In genomic region chr3:197586181-197586580, GRCh38 we compare ENCODE assay signal across 1 cellular context.
TF ChIP-seq lines count a peak whose summit lies in the region.

No MANE protein-coding gene starts in this region.

TF ChIP-seq in H1, 55 proteins besides CTCF, POLR2A, EP300 and RAD21 (continued from another document):
- TF ChIP-seq TAF1 (IDR thresholded peaks at IDR 0.05; ENCODE audit: low read depth, low read length) = no peak
- no peak for TF ChIP-seq KDM1A (IDR thresholded peaks at IDR 0.05; ENCODE audit: borderline replicate concordance, low read length)
- TF ChIP-seq SIN3A (conservative IDR thresholded peaks at IDR 0.05 in 1 of 2, IDR thresholded peaks at IDR 0.05 in 1 of 2; ENCODE audit: low read depth in 1 of 2, low read length in 2 of 2) = no peak
- no peak for TF ChIP-seq TEAD4 (IDR thresholded peaks at IDR 0.05; ENCODE audit: low read depth, low read length)
- TF ChIP-seq ZNF274 (IDR thresholded peaks at IDR 0.05; ENCODE audit: borderline replicate concordance, extremely low read depth, low read length) = no peak
- no peak for TF ChIP-seq CHD7 (IDR thresholded peaks at IDR 0.05; ENCODE audit: insufficient replicate concordance, low read length)
